In genomic region chr12:10614056-10614370, GRCh38 we compare ENCODE assay signal across 8 cellular contexts. TPM values are rescaled to one million over a fixed set of nuclear protein-coding genes. Genes with fewer than 3 reads are reported as not detected.
DNase-seq lines count a peak whose midpoint lies in the region; ATAC-seq, FAIRE-seq and TF ChIP-seq lines count a peak whose summit lies in the region.

No MANE protein-coding gene starts in this region.

- peaks cover 4% of the 10 kb centered on the region for H3K79me1 ChIP-seq in mesendoderm (ENCODE audit: low read length)

- no peak overlapping the region for H3K18ac ChIP-seq in mesendoderm (ENCODE audit: low read length)

- TF ChIP-seq POLR2A in A549 (IDR thresholded peaks at IDR 0.05; ENCODE audit: low read length): no peak

- H2BK120ac ChIP-seq in mesendoderm (ENCODE audit: low read depth, low read length): no peak overlapping the region

- no peaks in the 10 kb centered on the region for H3K27me3 ChIP-seq in mesendoderm (ENCODE audit: insufficient read depth, low read length, poor library complexity)

- H3K56ac ChIP-seq in mesendoderm (ENCODE audit: low read length): peak overlapping the region; percentile 98

- 11% methylated on average over 4 of the region's 4 CpGs for WGBS in A549 (ENCODE audit: missing lambda C conversion rate)
- WGBS in mesendoderm (ENCODE audit: extremely low coverage, insufficient coverage, low lambda C conversion rate): no CpG with 5 or more reads among the region's 4 CpGs

- H3K23ac ChIP-seq in mesendoderm (ENCODE audit: low read length): no peak overlapping the region

- TF ChIP-seq CTCF in A549 (IDR thresholded peaks at IDR 0.05) (no peak), astrocyte of the cerebellum (IDR thresholded peaks at IDR 0.05; ENCODE audit: low read depth, low read length, missing control alignments) (no peak)

- no peak overlapping the region for H2AK5ac ChIP-seq in mesendoderm (ENCODE audit: low read length)

- in situ Hi-C loops in astrocyte of the cerebellum (cut with HindIII; ENCODE audit: low sequenced_read_pairs): no loop called here

- peaks cover 18% of the 10 kb centered on the region for H3K79me2 ChIP-seq in mesendoderm (ENCODE audit: control insufficient read depth, insufficient read depth, low read length)

- H3K27ac ChIP-seq in A549 (peak overlapping the region; percentile 86 to 90), mesendoderm (ENCODE audit: low read depth, low read length) (no peak overlapping the region)

- ATAC-seq in A549 (peak in 1 of 2 experiments; percentile 37; a peak in 2 of 6 replicates), HG02623 (IDR thresholded peaks at IDR 0.05; ENCODE audit: unreplicated experiment) (peak; percentile 9), GM19467 (IDR thresholded peaks at IDR 0.05; ENCODE audit: unreplicated experiment) (no peak)

- H3K4ac ChIP-seq in mesendoderm (ENCODE audit: low read depth, low read length): no peak overlapping the region

- no peak for TF ChIP-seq RAD21 in A549 (conservative IDR thresholded peaks at IDR 0.05 in 1 of 2, IDR thresholded peaks at IDR 0.05 in 1 of 2)

- POLR2A ChIA-PET in A549 (lab: Yijun Ruan, JAX): interaction anchor here (1.1 kb wide), 1 partner anchor 109 kb away, joined by 3 read pairs; the partner anchor contains the start of gene YBX3

- CTCF ChIA-PET in A549 (lab: Yijun Ruan, JAX): interaction anchor here (1.3 to 2.2 kb wide), 3 partner anchors 61 to 137 kb away, joined by 4 to 7 read pairs (median 5); no protein-coding TSS in a partner anchor

- no peak overlapping the region for H4K8ac ChIP-seq in mesendoderm (ENCODE audit: low read depth, low read length)

- no peak for DNase-seq in A549 (ENCODE audit: low read depth in 1 of 2, low spot score in 1 of 2)
- DNase-seq in astrocyte of the cerebellum (ENCODE audit: low read depth): no peak
- DNase-seq in mesendoderm: no peak
- DNase-seq in DMS153 treated with DMSO at 0.1 percent for 48 hours (lab: John Stamatoyannopoulos, UW; ENCODE audit: unreplicated experiment): no peak
- no peak for DNase-seq in iPS-NIHi7 (ENCODE audit: extremely low spot score)
- DNase-seq in NCI-H2196 (lab: John Stamatoyannopoulos, UW; ENCODE audit: unreplicated experiment): no peak

- H2BK5ac ChIP-seq in mesendoderm (ENCODE audit: low read length): no peak overlapping the region

- H3K36me3 ChIP-seq in mesendoderm (ENCODE audit: control insufficient read depth, insufficient read depth, low read length): no peaks in the 10 kb centered on the region

- H3K9me3 ChIP-seq in A549: no peaks in the 10 kb centered on the region

- H2BK15ac ChIP-seq in mesendoderm (replicated peaks; ENCODE audit: low read depth): peak overlapping the region; percentile 36

- H4K5ac ChIP-seq in mesendoderm (ENCODE audit: low read length): peak overlapping the region; percentile 72

- H3K4me2 ChIP-seq in A549 (peak overlapping the region; percentile 73), mesendoderm (ENCODE audit: low read length) (peak overlapping the region; percentile 53)

- H3K4me1 ChIP-seq in A549: peaks cover 20% of the 10 kb centered on the region
- H3K4me1 ChIP-seq in mesendoderm (ENCODE audit: control insufficient read depth, low read depth, low read length): no peaks in the 10 kb centered on the region

- TF ChIP-seq EP300 in A549 (IDR thresholded peaks at IDR 0.05): no peak

- FAIRE-seq in A549 (lab: Jason Lieb, UNC): no peak

- H3K9ac ChIP-seq in mesendoderm (ENCODE audit: low read length): peak overlapping the region; percentile 99

- H3K4me3 ChIP-seq in A549 (peak overlapping the region; percentile 93), astrocyte of the cerebellum (ENCODE audit: low read depth, low read length) (peak overlapping the region; percentile 64), mesendoderm (ENCODE audit: low read length) (peak overlapping the region; percentile 79)

TF ChIP-seq in A549, 52 proteins besides CTCF, POLR2A, EP300 and RAD21:
- TF ChIP-seq HDAC2 (IDR thresholded peaks at IDR 0.05) (no peak), HOXB5 (CRISPR knock-in tag; IDR thresholded peaks at IDR 0.05) (0 out of 2 replicates have a peak, but pooled peaks have one; percentile 18)

RNA-seq across cellular contexts. Expression of gene MAGOHB, which starts 0.6 kb away (rescaled TPM):
- polyA plus RNA-seq in A549 (2011; rRNA removed): 43.1 and 90.5 TPM in 2 replicates
- 24.9 and 35.7 TPM in 2 replicates for polyA plus RNA-seq in A549 (2012; cell fraction: cytosol; rRNA removed)
- 4.6 and 7.8 TPM in 2 replicates for polyA plus RNA-seq in A549 (2012; cell fraction: nucleus; rRNA removed)
- polyA plus RNA-seq in A549 (2017; fragmentation: RNase III; extraction: RNeasy Plus Mini Kit Qiagen cat#74134 plus additional on column Dnase treatment): 83.4 to 93.3 TPM (median 83.5 TPM) in 3 replicates
- 11.9 and 17.9 TPM in 2 replicates for polyA minus RNA-seq in A549 (2011; rRNA and poly(A)+ RNA removed)
- 62.9 TPM for polyA plus RNA-seq in mesendoderm (2013, experiment 1 of 2)
- polyA plus RNA-seq in mesendoderm (2013, experiment 2 of 2): 61.1 TPM

RNA-seq across cellular contexts. Expression of gene STYK1, which starts 59.8 kb away (rescaled TPM):
- polyA plus RNA-seq in A549 (2011; rRNA removed) (0.46 and 0.56 TPM in 2 replicates), A549 (2017; fragmentation: RNase III; extraction: RNeasy Plus Mini Kit Qiagen cat#74134 plus additional on column Dnase treatment) (0.21 to 0.54 TPM (median 0.32 TPM) in 3 replicates)
- 0.07 and 0.16 TPM in 2 replicates for polyA plus RNA-seq in A549 (2012; cell fraction: cytosol; rRNA removed)
- polyA plus RNA-seq in A549 (2012; cell fraction: nucleus; rRNA removed): 0.10 and 0.23 TPM in 2 replicates
- polyA minus RNA-seq in A549 (2011; rRNA and poly(A)+ RNA removed): 0.50 TPM in 1 of 2 replicates, not detected in the other
- 2.5 TPM for polyA plus RNA-seq in mesendoderm (2013, experiment 1 of 2)
- polyA plus RNA-seq in mesendoderm (2013, experiment 2 of 2): 2.5 TPM
